In the genomic region with DNA sequence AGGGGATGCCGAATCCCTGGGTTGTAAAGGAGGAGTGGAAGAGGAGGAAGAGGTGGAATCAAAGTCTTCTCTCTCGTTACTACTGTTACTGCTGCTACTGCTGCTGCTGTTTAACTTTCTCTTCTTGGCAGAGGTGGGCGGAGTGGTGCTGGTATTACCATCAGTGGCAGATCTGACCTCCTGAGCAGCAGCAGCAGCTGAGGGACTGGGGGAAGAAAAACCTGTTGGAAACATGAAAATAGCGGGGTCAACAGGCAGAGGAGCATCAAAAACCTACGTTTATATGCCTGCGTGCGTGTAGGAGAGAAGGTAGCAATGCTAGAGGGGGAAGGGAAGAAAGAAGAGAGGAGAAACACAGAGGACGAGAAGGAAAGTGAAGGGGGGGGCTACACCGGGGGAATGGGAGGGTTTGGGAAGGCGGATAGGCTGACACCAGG, we compare ENCODE assay signal across 8 cellular contexts. TPM values are rescaled to one million over a fixed set of nuclear protein-coding genes. Genes with fewer than 3 reads are reported as not detected.
DNase-seq lines count a peak whose midpoint lies in the region; ATAC-seq and TF ChIP-seq lines count a peak whose summit lies in the region.

No MANE protein-coding gene starts in this region.

- peak overlapping the region; percentile 67 for H3K4me3 ChIP-seq in GM06990 (replicated peaks; ENCODE audit: low read depth, low read length)
- H3K4me3 ChIP-seq in HEK293 (ENCODE audit: low read depth, low read length) = peak overlapping the region; percentile 71
- peak overlapping the region; percentile 70 to 91 for H3K4me3 ChIP-seq in foreskin fibroblast (ENCODE audit: low read depth in 1 of 2, low read length in 2 of 2)
- H3K4me3 ChIP-seq in osteoblast (ENCODE audit: insufficient read depth, low read length) = peak overlapping the region; percentile 79
- H3K4me3 ChIP-seq in aorta (ENCODE audit: low read length in 2 of 2) = peak overlapping the region; percentile 58 to 99

- H3K27ac ChIP-seq in HEK293 (ENCODE audit: extremely low read depth, low read depth, low read length) (peak overlapping the region; percentile 97), osteoblast (ENCODE audit: low read depth, low read length) (peak overlapping the region; percentile 83), aorta (ENCODE audit: low read depth in 1 of 2, low read length in 2 of 2) (peak overlapping the region in 1 of 2 donors; percentile 95)

- H3K36me3 ChIP-seq in GM06990 (ENCODE audit: control insufficient read depth, insufficient read depth, low read length) (no peaks in the 10 kb centered on the region), HEK293 (ENCODE audit: control insufficient read depth in 2 of 2, insufficient read depth in 1 of 2, low read length in 2 of 2) (peaks cover 4 to 21% of the 10 kb centered on the region in 2 experiments; a peak in 2 of 3 replicates), osteoblast (ENCODE audit: insufficient read depth, low read length) (peaks cover 6% of the 10 kb centered on the region), aorta (ENCODE audit: control insufficient read depth in 1 of 2, insufficient read depth in 2 of 2, low read length in 1 of 2) (no peaks in the 10 kb centered on the region)

- POLR2A ChIA-PET in HEK293 (lab: Yijun Ruan, JAX) = interaction anchor here (0.9 to 2.5 kb wide), 7 partner anchors 8 to 248 kb away, joined by 4 to 37 read pairs (median 8); a partner anchor contains a TSS

- H3K9me3 ChIP-seq in HEK293 (ENCODE audit: control insufficient read depth, insufficient read depth, low read depth, low read length) (no peaks in the 10 kb centered on the region), osteoblast (ENCODE audit: low read depth, low read length) (no peaks in the 10 kb centered on the region), aorta (ENCODE audit: control insufficient read depth, low read length) (no peaks in the 10 kb centered on the region)

- no peak for DNase-seq in GM06990 (ENCODE audit: extremely low read depth, insufficient read length)
- peak; percentile 79 for DNase-seq in NCI-H2227 treated with DMSO at 0.1 percent for 48 hours (lab: John Stamatoyannopoulos, UW)
- peak; percentile 8 for DNase-seq in activated T-helper 9 cell treated with anti-CD3 and anti-CD28 coated beads, Interleukin-2, amount 50 U/mL, for 16 hours (ENCODE audit: low read depth)
- peak in 1 of 2 donors; percentile 57 for DNase-seq in foreskin fibroblast
- no peak for DNase-seq in osteoblast (ENCODE audit: insufficient read length, low spot score, missing footprints)
- no peak for DNase-seq in aorta
- no peak for DNase-seq in NOMO-1 (lab: John Stamatoyannopoulos, UW; ENCODE audit: unreplicated experiment in 2 of 2)

- H2AFZ ChIP-seq in osteoblast (ENCODE audit: low read length) = peak overlapping the region; percentile 37

- CTCF ChIA-PET in HEK293 (lab: Yijun Ruan, JAX) = interaction anchor here (1.1 to 1.2 kb wide), 2 partner anchors 16 to 26 kb away, joined by 3 to 4 read pairs; no protein-coding TSS in a partner anchor

- H3K4me1 ChIP-seq in HEK293 (ENCODE audit: control insufficient read depth, insufficient read depth, low read length) = no peaks in the 10 kb centered on the region
- peaks cover 3% of the 10 kb centered on the region for H3K4me1 ChIP-seq in osteoblast (ENCODE audit: insufficient read depth, low read length)
- no peaks in the 10 kb centered on the region for H3K4me1 ChIP-seq in aorta (ENCODE audit: control insufficient read depth in 1 of 2, insufficient read depth in 2 of 2, low read length in 2 of 2)

- H3K27me3 ChIP-seq in GM06990 (replicated peaks; ENCODE audit: control insufficient read depth, insufficient read depth, low read length) (no peaks in the 10 kb centered on the region), osteoblast (ENCODE audit: insufficient read depth, low read length) (no peaks in the 10 kb centered on the region), aorta (ENCODE audit: control insufficient read depth in 1 of 2, insufficient read depth in 2 of 2, low read length in 1 of 2) (no peaks in the 10 kb centered on the region)

- H3K4me2 ChIP-seq in osteoblast (ENCODE audit: insufficient read depth, low read length) = peak overlapping the region; percentile 77

- intact Hi-C loops in aorta (cut with DNase I) = loop anchor here (2.0 to 5.0 kb wide), 2 partner anchors 42 to 70 kb away; a partner anchor contains a TSS

- WGBS in aorta, 2 donors = 1 to 35% methylated on average over 10 of the region's 10 CpGs

- peaks cover 49% of the 10 kb centered on the region for H3K79me2 ChIP-seq in osteoblast (ENCODE audit: insufficient read depth, low read length)

- H4K20me1 ChIP-seq in osteoblast (ENCODE audit: insufficient read depth, low read length) = no peaks in the 10 kb centered on the region

- ATAC-seq in aorta (ENCODE audit: low FRiP score) = peak; percentile 53

- TF ChIP-seq CTCF in GM06990 (IDR thresholded peaks at IDR 0.05; ENCODE audit: insufficient read depth, low read length, poor library complexity, severe bottlenecking) (no peak), HEK293 (tag by site-specific recombination; IDR thresholded peaks at IDR 0.05) (no peak), foreskin fibroblast (IDR thresholded peaks at IDR 0.05; ENCODE audit: low read depth, low read length) (no peak), osteoblast (IDR thresholded peaks at IDR 0.05; ENCODE audit: extremely low read depth, low read depth, low read length) (no peak)

TF ChIP-seq in HEK293, 187 proteins besides CTCF, POLR2A, EP300 and RAD21 (continues in another document):
- TF ChIP-seq ZFHX2 (tag by site-specific recombination; conservative IDR thresholded peaks at IDR 0.05) (peak; percentile 63), ZNF121 (tag by site-specific recombination; IDR thresholded peaks at IDR 0.05) (no peak), SCRT2 (tag by site-specific recombination; IDR thresholded peaks at IDR 0.05) (peak; percentile 89), ZNF10 (tag by site-specific recombination; IDR thresholded peaks at IDR 0.05) (peak; percentile 86), ZBTB8A (tag by site-specific recombination; IDR thresholded peaks at IDR 0.05) (no peak), ZNF624 (tag by site-specific recombination; IDR thresholded peaks at IDR 0.05) (no peak), WT1 (tag by site-specific recombination; IDR thresholded peaks at IDR 0.05) (0 out of 2 replicates have a peak, but pooled peaks have one; percentile 7), ZNF112 (tag by site-specific recombination; IDR thresholded peaks at IDR 0.05) (no peak), GLIS2 (tag by site-specific recombination; IDR thresholded peaks at IDR 0.05) (no peak), FEZF1 (tag by site-specific recombination; IDR thresholded peaks at IDR 0.05) (0 out of 2 replicates have a peak, but pooled peaks have one; percentile 10), ZFP69B (tag by site-specific recombination; IDR thresholded peaks at IDR 0.05) (peak; percentile 14; the same call in 1 of the 2 replicates), PRDM1 (tag by site-specific recombination; IDR thresholded peaks at IDR 0.05) (peak; percentile 98), ZNF843 (tag by site-specific recombination; IDR thresholded peaks at IDR 0.05) (peak; percentile 11; the same call in 1 of the 2 replicates), ZNF23 (tag by site-specific recombination; IDR thresholded peaks at IDR 0.05; ENCODE audit: borderline replicate concordance) (no peak), TCF7L2 (IDR thresholded peaks at IDR 0.05; ENCODE audit: borderline replicate concordance, low read depth, low read length) (no peak), ZNF501 (tag by site-specific recombination; IDR thresholded peaks at IDR 0.05) (no peak), EGR2 (tag by site-specific recombination; IDR thresholded peaks at IDR 0.05; ENCODE audit: low read depth) (peak; percentile 46), ZNF561 (tag by site-specific recombination; IDR thresholded peaks at IDR 0.05; ENCODE audit: borderline replicate concordance) (no peak), ZNF335 (tag by site-specific recombination; conservative IDR thresholded peaks at IDR 0.05) (peak; percentile 64), SCRT1 (tag by site-specific recombination; IDR thresholded peaks at IDR 0.05; ENCODE audit: borderline replicate concordance) (peak; percentile 96), OSR2 (tag by site-specific recombination; IDR thresholded peaks at IDR 0.05) (peak; percentile 99), ZNF701 (tag by site-specific recombination; IDR thresholded peaks at IDR 0.05) (peak; percentile 64; the same call in 1 of the 2 replicates)
- TF ChIP-seq, protein P1, sequence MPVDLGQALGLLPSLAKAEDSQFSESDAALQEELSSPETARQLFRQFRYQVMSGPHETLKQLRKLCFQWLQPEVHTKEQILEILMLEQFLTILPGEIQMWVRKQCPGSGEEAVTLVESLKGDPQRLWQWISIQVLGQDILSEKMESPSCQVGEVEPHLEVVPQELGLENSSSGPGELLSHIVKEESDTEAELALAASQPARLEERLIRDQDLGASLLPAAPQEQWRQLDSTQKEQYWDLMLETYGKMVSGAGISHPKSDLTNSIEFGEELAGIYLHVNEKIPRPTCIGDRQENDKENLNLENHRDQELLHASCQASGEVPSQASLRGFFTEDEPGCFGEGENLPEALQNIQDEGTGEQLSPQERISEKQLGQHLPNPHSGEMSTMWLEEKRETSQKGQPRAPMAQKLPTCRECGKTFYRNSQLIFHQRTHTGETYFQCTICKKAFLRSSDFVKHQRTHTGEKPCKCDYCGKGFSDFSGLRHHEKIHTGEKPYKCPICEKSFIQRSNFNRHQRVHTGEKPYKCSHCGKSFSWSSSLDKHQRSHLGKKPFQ (tag by site-specific recombination; IDR thresholded peaks at IDR 0.05) = no peak
- TF ChIP-seq, protein P2, sequence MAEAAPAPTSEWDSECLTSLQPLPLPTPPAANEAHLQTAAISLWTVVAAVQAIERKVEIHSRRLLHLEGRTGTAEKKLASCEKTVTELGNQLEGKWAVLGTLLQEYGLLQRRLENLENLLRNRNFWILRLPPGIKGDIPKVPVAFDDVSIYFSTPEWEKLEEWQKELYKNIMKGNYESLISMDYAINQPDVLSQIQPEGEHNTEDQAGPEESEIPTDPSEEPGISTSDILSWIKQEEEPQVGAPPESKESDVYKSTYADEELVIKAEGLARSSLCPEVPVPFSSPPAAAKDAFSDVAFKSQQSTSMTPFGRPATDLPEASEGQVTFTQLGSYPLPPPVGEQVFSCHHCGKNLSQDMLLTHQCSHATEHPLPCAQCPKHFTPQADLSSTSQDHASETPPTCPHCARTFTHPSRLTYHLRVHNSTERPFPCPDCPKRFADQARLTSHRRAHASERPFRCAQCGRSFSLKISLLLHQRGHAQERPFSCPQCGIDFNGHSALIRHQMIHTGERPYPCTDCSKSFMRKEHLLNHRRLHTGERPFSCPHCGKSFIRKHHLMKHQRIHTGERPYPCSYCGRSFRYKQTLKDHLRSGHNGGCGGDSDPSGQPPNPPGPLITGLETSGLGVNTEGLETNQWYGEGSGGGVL (tag by site-specific recombination; IDR thresholded peaks at IDR 0.05) = no peak

RNA-seq across cellular contexts. Expression of a gene that starts 0.3 kb away (rescaled TPM):
- total RNA-seq in osteoblast (76.0 TPM in 2 replicates), aorta (10 to 100 TPM; 47.3 to 48.2 TPM)
- polyA plus RNA-seq in aorta = 10 to 100 TPM; 22.4 to 53.5 TPM

RNA-seq across cellular contexts. Expression of a gene that starts 43.5 kb away (rescaled TPM):
- total RNA-seq in osteoblast (29.3 and 38.9 TPM in 2 replicates), aorta (10 to 100 TPM; 26.7 to 28.6 TPM)
- polyA plus RNA-seq in aorta = 10 to 100 TPM; 31.9 to 43.2 TPM

Comparison
In these comparisons a context has a peak if more than half of its experiments do, and no peak if none do; other contexts are left out.
1. DNase-seq: peak in NCI-H2227 treated with DMSO at 0.1 percent for 48 hours (single experiment) and activated T-helper 9 cell treated with anti-CD3 and anti-CD28 coated beads, Interleukin-2, amount 50 U/mL, for 16 hours (single experiment); none in GM06990 (single experiment), osteoblast (single experiment), aorta (0 of 2) and NOMO-1 (0 of 2).
2. Peak in every context shown above with its lines, with median percentiles within 50 percentile points of each other: H3K4me3 ChIP-seq.